4 cellular contexts compared by ENCODE assay signal in genomic region chr2:47322106-47322505, GRCh38. TPM values are rescaled to one million over a fixed set of nuclear protein-coding genes. Genes with fewer than 3 reads are reported as not detected.
"Had no signal": no experiment of that assay in that cellular context is flagged by ENCODE, and none has a peak within 500 bp of the region (broad histone marks: within the 10 kb centered on the region; RNA-seq: fewer than 3 reads in every experiment).

No MANE protein-coding gene starts in this region.

RNA-seq across cellular contexts. Expression of gene EPCAM, which starts 47.0 kb away (rescaled TPM):
- total RNA-seq: activated CD4-positive, alpha-beta memory T cell treated with anti-CD3 and anti-CD28 coated beads, Interleukin-2, amount 10 ng/mL, durations not matched to agents 7 days and 5 days; LHCN-M2; OCI-LY7; Right ventricle myocardium superior had no signal
